ENCODE assay signal across 1 cellular context in genomic region chr2:55230551-55230950, GRCh38.
TF ChIP-seq lines count a peak whose summit lies in the region.

No MANE protein-coding gene starts in this region.

TF ChIP-seq in WTC11, 78 proteins besides CTCF, POLR2A, EP300 and RAD21 (continued from another document):
- TF ChIP-seq E2F4 (CRISPR knock-in tag; IDR thresholded peaks at IDR 0.05; ENCODE audit: borderline replicate concordance, low read depth) (no peak), AR (CRISPR knock-in tag; IDR thresholded peaks at IDR 0.05) (no peak), SOX15 (CRISPR knock-in tag; IDR thresholded peaks at IDR 0.05) (no peak), KAT7 (CRISPR knock-in tag; IDR thresholded peaks at IDR 0.05; ENCODE audit: borderline replicate concordance) (no peak), ZNF138 (CRISPR knock-in tag; conservative IDR thresholded peaks at IDR 0.05) (no peak), JAZF1 (CRISPR knock-in tag; IDR thresholded peaks at IDR 0.05) (no peak)
- TF ChIP-seq, protein P1, sequence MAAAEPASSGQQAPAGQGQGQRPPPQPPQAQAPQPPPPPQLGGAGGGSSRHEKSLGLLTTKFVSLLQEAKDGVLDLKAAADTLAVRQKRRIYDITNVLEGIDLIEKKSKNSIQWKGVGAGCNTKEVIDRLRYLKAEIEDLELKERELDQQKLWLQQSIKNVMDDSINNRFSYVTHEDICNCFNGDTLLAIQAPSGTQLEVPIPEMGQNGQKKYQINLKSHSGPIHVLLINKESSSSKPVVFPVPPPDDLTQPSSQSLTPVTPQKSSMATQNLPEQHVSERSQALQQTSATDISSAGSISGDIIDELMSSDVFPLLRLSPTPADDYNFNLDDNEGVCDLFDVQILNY (CRISPR knock-in tag; IDR thresholded peaks at IDR 0.05): no peak
- TF ChIP-seq, protein P2, sequence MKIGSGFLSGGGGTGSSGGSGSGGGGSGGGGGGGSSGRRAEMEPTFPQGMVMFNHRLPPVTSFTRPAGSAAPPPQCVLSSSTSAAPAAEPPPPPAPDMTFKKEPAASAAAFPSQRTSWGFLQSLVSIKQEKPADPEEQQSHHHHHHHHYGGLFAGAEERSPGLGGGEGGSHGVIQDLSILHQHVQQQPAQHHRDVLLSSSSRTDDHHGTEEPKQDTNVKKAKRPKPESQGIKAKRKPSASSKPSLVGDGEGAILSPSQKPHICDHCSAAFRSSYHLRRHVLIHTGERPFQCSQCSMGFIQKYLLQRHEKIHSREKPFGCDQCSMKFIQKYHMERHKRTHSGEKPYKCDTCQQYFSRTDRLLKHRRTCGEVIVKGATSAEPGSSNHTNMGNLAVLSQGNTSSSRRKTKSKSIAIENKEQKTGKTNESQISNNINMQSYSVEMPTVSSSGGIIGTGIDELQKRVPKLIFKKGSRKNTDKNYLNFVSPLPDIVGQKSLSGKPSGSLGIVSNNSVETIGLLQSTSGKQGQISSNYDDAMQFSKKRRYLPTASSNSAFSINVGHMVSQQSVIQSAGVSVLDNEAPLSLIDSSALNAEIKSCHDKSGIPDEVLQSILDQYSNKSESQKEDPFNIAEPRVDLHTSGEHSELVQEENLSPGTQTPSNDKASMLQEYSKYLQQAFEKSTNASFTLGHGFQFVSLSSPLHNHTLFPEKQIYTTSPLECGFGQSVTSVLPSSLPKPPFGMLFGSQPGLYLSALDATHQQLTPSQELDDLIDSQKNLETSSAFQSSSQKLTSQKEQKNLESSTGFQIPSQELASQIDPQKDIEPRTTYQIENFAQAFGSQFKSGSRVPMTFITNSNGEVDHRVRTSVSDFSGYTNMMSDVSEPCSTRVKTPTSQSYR (CRISPR knock-in tag; IDR thresholded peaks at IDR 0.05): no peak
- TF ChIP-seq, protein P3, sequence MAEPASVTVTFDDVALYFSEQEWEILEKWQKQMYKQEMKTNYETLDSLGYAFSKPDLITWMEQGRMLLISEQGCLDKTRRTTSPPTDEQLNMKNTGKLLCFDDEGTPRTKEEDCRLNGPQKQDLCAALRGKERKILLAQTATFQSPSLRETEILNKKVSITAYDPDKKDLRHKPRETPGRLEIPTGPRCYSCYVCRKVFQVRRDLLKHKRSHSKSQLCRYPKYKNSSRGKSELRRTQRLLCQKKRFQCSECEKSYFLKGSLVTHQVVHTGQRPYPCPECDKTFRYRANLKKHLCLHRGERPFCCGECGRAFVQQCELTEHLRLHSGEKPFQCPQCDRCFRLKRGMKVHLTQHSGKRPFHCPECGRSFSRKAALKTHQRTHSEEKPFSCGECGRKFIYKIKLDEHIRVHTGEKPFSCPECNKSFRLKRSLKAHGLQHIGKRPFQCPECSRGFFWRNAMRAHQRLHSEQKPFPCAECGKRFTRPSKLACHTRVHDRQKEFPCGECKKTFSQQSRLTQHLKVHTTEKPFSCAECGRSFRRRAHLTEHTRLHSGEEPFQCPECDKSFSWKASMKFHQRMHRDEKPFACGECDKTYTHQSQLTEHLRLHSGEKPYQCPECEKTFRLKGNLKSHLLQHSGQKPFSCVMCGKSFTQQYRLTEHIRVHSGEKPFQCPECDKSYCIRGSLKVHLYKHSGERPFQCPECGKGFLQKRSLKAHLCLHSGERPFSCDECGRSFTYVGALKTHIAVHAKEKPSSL (CRISPR knock-in tag; conservative IDR thresholded peaks at IDR 0.05): no peak
TF ChIP-seq in WTC11: peak in this region for 0.
